Comparison of ENCODE assay signal across 1 cellular context in the genomic region with DNA sequence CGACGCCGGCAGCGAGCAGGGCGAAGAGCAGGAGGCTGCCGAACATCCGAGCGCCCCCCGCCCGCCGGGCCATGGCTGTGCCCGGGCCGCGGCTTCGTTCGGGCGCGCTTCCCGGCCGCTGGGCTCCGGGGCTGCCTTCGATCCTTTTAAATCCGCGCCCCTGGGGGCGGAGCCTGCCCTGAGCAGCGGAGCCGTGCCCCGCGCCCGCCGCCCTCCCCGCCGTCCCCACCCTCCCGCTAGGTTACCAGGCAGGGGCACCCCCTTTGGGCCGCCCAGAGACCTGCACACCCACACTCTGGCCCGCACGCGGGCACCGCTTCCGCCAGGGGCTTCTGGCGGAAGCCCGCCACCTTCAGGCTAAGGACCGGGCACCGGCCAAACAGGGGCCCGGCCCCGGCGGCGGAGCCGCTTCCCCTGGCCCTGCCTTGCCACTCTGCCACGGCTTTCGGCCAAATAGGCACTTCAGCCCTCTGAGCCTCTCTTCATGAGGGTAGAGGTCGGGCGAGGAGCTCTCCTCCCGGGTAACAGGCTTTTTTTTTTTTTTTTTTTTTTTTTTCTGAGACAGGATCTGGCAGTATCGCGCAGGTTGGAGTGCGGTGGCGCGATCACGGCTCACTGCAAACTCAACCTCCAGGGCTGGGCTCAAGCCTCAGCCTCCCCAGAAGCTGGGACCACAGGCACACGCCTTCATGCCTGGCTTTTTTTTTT.
TF ChIP-seq lines count a peak whose summit lies in the region.

A gene with protein sequence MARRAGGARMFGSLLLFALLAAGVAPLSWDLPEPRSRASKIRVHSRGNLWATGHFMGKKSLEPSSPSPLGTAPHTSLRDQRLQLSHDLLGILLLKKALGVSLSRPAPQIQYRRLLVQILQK (minus strand): TSS at position 120 of the 708 bp plus-strand sequence. CDS start 47 bp downstream, at position 73.

TF ChIP-seq in IMR-90, 13 proteins besides CTCF, POLR2A, EP300 and RAD21:
- TF ChIP-seq BHLHE40 (IDR thresholded peaks at IDR 0.05; ENCODE audit: low read depth, low read length) (no peak), MAFK (IDR thresholded peaks at IDR 0.05; ENCODE audit: low read depth, low read length) (no peak), FOS (IDR thresholded peaks at IDR 0.05; ENCODE audit: low read depth, low read length) (no peak), CHD1 (IDR thresholded peaks at IDR 0.05; ENCODE audit: low read depth, low read length) (no peak), MAZ (IDR thresholded peaks at IDR 0.05; ENCODE audit: borderline replicate concordance, low read depth, low read length) (peak; percentile 79; the same call in 1 of the 2 replicates), RFX5 (IDR thresholded peaks at IDR 0.05; ENCODE audit: low read depth, low read length) (no peak), CEBPB (IDR thresholded peaks at IDR 0.05; ENCODE audit: low read depth, low read length) (no peak), SMC3 (IDR thresholded peaks at IDR 0.05; ENCODE audit: low read depth, low read length) (peak; percentile 19; the same call in 1 of the 2 replicates), MXI1 (IDR thresholded peaks at IDR 0.05; ENCODE audit: borderline replicate concordance, low read depth, low read length) (0 out of 2 replicates have a peak, but pooled peaks have one; percentile 22), RCOR1 (IDR thresholded peaks at IDR 0.05; ENCODE audit: insufficient replicate concordance, low read length) (no peak), NFE2L2 (IDR thresholded peaks at IDR 0.05; ENCODE audit: low read depth, low read length) (no peak)
- TF ChIP-seq, protein P1, sequence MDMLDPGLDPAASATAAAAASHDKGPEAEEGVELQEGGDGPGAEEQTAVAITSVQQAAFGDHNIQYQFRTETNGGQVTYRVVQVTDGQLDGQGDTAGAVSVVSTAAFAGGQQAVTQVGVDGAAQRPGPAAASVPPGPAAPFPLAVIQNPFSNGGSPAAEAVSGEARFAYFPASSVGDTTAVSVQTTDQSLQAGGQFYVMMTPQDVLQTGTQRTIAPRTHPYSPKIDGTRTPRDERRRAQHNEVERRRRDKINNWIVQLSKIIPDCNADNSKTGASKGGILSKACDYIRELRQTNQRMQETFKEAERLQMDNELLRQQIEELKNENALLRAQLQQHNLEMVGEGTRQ (IDR thresholded peaks at IDR 0.05; ENCODE audit: low read depth, low read length) = no peak
- TF ChIP-seq, protein P2, sequence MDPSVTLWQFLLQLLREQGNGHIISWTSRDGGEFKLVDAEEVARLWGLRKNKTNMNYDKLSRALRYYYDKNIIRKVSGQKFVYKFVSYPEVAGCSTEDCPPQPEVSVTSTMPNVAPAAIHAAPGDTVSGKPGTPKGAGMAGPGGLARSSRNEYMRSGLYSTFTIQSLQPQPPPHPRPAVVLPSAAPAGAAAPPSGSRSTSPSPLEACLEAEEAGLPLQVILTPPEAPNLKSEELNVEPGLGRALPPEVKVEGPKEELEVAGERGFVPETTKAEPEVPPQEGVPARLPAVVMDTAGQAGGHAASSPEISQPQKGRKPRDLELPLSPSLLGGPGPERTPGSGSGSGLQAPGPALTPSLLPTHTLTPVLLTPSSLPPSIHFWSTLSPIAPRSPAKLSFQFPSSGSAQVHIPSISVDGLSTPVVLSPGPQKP (IDR thresholded peaks at IDR 0.05; ENCODE audit: borderline replicate concordance, low read depth, low read length) = no peak
TF ChIP-seq in IMR-90: peak in this region for 3.
